In the genomic region with DNA sequence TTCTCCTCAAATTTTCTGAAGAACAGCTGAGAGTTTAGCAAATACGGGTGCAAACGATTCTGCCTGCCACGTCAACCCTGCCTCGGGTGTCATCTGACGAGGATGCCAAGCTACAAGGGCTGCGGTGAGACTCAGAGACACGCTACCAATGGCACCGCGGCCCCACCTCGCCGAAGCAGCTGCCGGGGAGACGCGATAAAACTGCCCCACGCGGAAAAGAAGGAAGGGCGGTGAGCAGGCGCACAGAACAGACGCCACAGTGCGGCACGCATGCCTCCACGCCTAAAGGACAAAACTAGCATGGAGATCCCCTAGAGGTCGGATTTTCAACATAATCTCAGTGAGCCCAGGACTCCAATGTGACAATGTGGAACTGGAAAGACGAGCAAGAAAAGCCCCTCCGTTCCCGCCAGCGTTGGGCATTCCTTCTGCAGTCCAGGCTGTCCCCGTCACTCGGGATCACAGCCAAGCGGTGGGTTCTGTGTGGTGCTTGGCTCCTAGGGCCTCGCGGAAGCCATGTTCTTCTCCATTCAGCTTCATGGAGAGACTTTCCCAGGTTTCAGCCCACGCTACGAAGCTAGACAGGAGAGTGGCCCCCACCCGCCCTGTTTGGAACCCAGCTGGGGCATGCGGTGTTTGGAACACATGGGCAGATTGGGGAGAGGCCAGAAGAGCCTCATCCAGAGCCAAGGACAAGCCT, we compare ENCODE assay signal across 9 cellular contexts. TPM values are rescaled to one million over a fixed set of nuclear protein-coding genes. Genes with fewer than 3 reads are reported as not detected.
DNase-seq lines count a peak whose midpoint lies in the region; ATAC-seq and TF ChIP-seq lines count a peak whose summit lies in the region.
"Had no signal": no experiment of that assay in that cellular context is flagged by ENCODE, and none has a peak within 500 bp of the region (broad histone marks: within the 10 kb centered on the region; RNA-seq: fewer than 3 reads in every experiment).

No MANE protein-coding gene starts in this region.

- DNase-seq in activated CD8-positive, alpha-beta memory T cell treated with anti-CD3 and anti-CD28 coated beads, Interleukin-2, amount 50 U/mL, for 4 hours, result peak; percentile 51
- DNase-seq in activated CD8-positive, alpha-beta memory T cell treated with anti-CD3 and anti-CD28 coated beads, Interleukin-2, amount 50 U/mL, for 48 hours, result no peak
- peak; percentile 53 to 73 for DNase-seq in activated T-helper 1 cell treated with anti-CD3 and anti-CD28 coated beads, Interleukin-2, amount 50 U/mL, for 16 hours (ENCODE audit: low read depth in 1 of 2, low spot score in 1 of 2)
- DNase-seq in myocyte (ENCODE audit: low read depth) (peak; percentile 96), thyroid gland (peak; percentile 70 to 74), DMS114 treated with DMSO at 0.1 percent for 48 hours (lab: John Stamatoyannopoulos, UW; ENCODE audit: unreplicated experiment) (no peak), islet precursor cell (no peak)
- DNase-seq: IMR-90 had no signal

- no peaks in the 10 kb centered on the region for H3K27me3 ChIP-seq in thyroid gland

- H3K36me3 ChIP-seq in thyroid gland, result no peaks in the 10 kb centered on the region

- peaks cover 21 to 28% of the 10 kb centered on the region in 2 donors for H3K4me1 ChIP-seq in thyroid gland

- peak overlapping the region in 1 of 3 donors; percentile 22 for H3K4me3 ChIP-seq in thyroid gland (replicated peaks in 1 of 3)

- TF ChIP-seq POLR2A in thyroid gland (IDR thresholded peaks at IDR 0.05), result peak in 1 of 2 donors; percentile 41

- H3K9me3 ChIP-seq in thyroid gland, result no peaks in the 10 kb centered on the region

- peak overlapping the region; percentile 74 to 84 (median 83) for H3K27ac ChIP-seq in thyroid gland

- TF ChIP-seq CTCF in thyroid gland (IDR thresholded peaks at IDR 0.05), result no peak

- no peak for ATAC-seq in GM19467 (IDR thresholded peaks at IDR 0.05; ENCODE audit: unreplicated experiment)

- intact Hi-C loops in thyroid gland (cut with DNase I), result no loop called here

- 58 to 66% methylated on average over 35 to 36 of the region's 36 CpGs for WGBS in thyroid gland, 2 donors

RNA-seq across cellular contexts. Expression of gene LMF1, which starts 5.9 kb away (rescaled TPM):
- total RNA-seq in myocyte, result 67.9 and 74.3 TPM in 2 replicates
- polyA plus RNA-seq in myocyte (2012), result 39.2 TPM
- total RNA-seq in thyroid gland, result 10 to 100 TPM; 23.2 to 97.8 (median 89.1) TPM

RNA-seq across cellular contexts. Expression of gene SOX8, which starts 16.7 kb away (rescaled TPM):
- total RNA-seq in myocyte (53.9 and 116 TPM in 2 replicates), thyroid gland (under 1 TPM in 3 of 4 donors, not detected in 1; 0.15 to 0.78 (median 0.27) TPM)
- polyA plus RNA-seq in myocyte (2012), result 18.8 TPM

Comparison
In these comparisons a context has a peak if more than half of its experiments do, and no peak if none do; other contexts are left out.
1. DNase-seq: peak in activated CD8-positive, alpha-beta memory T cell treated with anti-CD3 and anti-CD28 coated beads, Interleukin-2, amount 50 U/mL, for 4 hours (single experiment), activated T-helper 1 cell treated with anti-CD3 and anti-CD28 coated beads, Interleukin-2, amount 50 U/mL, for 16 hours (2 of 2), myocyte (single experiment) and thyroid gland (2 of 2); none in activated CD8-positive, alpha-beta memory T cell treated with anti-CD3 and anti-CD28 coated beads, Interleukin-2, amount 50 U/mL, for 48 hours (single experiment), DMS114 treated with DMSO at 0.1 percent for 48 hours (single experiment) and islet precursor cell (single experiment).
2. RNA of gene SOX8, which starts 16.7 kb away (total RNA-seq): 53.9 to 116 TPM in myocyte; 0.15 to 0.78 TPM in thyroid gland; every median in the first group is over 10 times any median in the second.